In genomic region chr5:180668835-180669596, GRCh38 we compare ENCODE assay signal across 30 cellular contexts. TPM values are rescaled to one million over a fixed set of nuclear protein-coding genes. Genes with fewer than 3 reads are reported as not detected.
DNase-seq lines count a peak whose midpoint lies in the region; ATAC-seq and TF ChIP-seq lines count a peak whose summit lies in the region.
"Had no signal": no experiment of that assay in that cellular context is flagged by ENCODE, and none has a peak within 500 bp of the region (broad histone marks: within the 10 kb centered on the region; RNA-seq: fewer than 3 reads in every experiment).

No MANE protein-coding gene starts in this region.

- peak overlapping the region in 5 of 11 experiments; percentile 1 to 46 (median 34); a peak in 7 of 22 replicates for H3K27ac ChIP-seq in BLaER1 treated with 17β-estradiol and CSF1 and Interleukin-3, amounts not matched to agents 10 nM and 100 nM
- H3K27ac ChIP-seq in HEK293 (ENCODE audit: extremely low read depth, low read depth, low read length): no peak overlapping the region
- H3K27ac ChIP-seq in SJCRH30: peak overlapping the region; percentile 58
- no peak overlapping the region for H3K27ac ChIP-seq in Peyer's patch
- H3K27ac ChIP-seq: left ventricle myocardium inferior, skin epidermis, tibial artery had no signal

- peak overlapping the region in 1 of 2 donors; percentile 45 for H3K27ac Mint-ChIP-seq in activated naive CD4-positive, alpha-beta T cell treated with anti-CD3 and anti-CD28 coated beads, Interleukin-2, amount 50 U/mL, for 72 hours
- H3K27ac Mint-ChIP-seq: activated T-helper 17 cell treated with anti-CD3 and anti-CD28 coated beads, Interleukin-2, amount 50 U/mL, for 72 hours; mesothelial cell of epicardium had no signal

- POLR2A ChIA-PET in HEK293 (lab: Yijun Ruan, JAX): no interaction called here
- POLR2A ChIA-PET in HEK293T (lab: Yijun Ruan, JAX): no interaction called here

- DNase-seq in SJCRH30: peak in 1 of 2 experiments; percentile 65
- DNase-seq in myocyte (ENCODE audit: low read depth): peak; percentile 59
- DNase-seq in activated naive CD4-positive, alpha-beta T cell treated with anti-CD3 and anti-CD28 coated beads, Interleukin-2, amount 50 U/mL, for 72 hours (ENCODE audit: low spot score in 2 of 2): no peak
- DNase-seq in Peyer's patch: no peak
- no peak for DNase-seq in HEK293T (ENCODE audit: extremely low spot score)
- DNase-seq: ACHN; activated CD4-positive, alpha-beta T cell treated with anti-CD3 and anti-CD28 coated beads, Interleukin-2, amount 50 U/mL, for 1 hour; activated naive CD4-positive, alpha-beta T cell treated with anti-CD3 and anti-CD28 coated beads, Interleukin-2, amount 50 U/mL, for 16 hours; aorta; BE2C; Caco-2; DMS79 treated with DMSO at 0.1 percent for 48 hours; effector CD8-positive, alpha-beta T cell; islet precursor cell; KBM-7; left ventricle myocardium inferior; natural killer cell; NCI-H187; NCI-H82; OCI-M1; SW 1271; T1000; tibial artery had no signal

- no peaks in the 10 kb centered on the region for H3K9me3 Mint-ChIP-seq in activated naive CD4-positive, alpha-beta T cell treated with anti-CD3 and anti-CD28 coated beads, Interleukin-2, amount 50 U/mL, for 72 hours
- H3K9me3 Mint-ChIP-seq: activated T-helper 17 cell treated with anti-CD3 and anti-CD28 coated beads, Interleukin-2, amount 50 U/mL, for 72 hours; mesothelial cell of epicardium; natural killer cell; WTC11 had no signal

- TF ChIP-seq CTCF in HEK293 (tag by site-specific recombination; IDR thresholded peaks at IDR 0.05): no peak
- TF ChIP-seq CTCF in Peyer's patch (IDR thresholded peaks at IDR 0.05): no peak

- no peaks in the 10 kb centered on the region for H3K36me3 ChIP-seq in BLaER1 treated with 17β-estradiol and CSF1 and Interleukin-3, amounts not matched to agents 10 nM and 100 nM
- H3K36me3 ChIP-seq in HEK293 (ENCODE audit: control insufficient read depth in 2 of 2, insufficient read depth in 1 of 2, low read length in 2 of 2) (no peaks in the 10 kb centered on the region), SJCRH30 (no peaks in the 10 kb centered on the region), Peyer's patch (no peaks in the 10 kb centered on the region)
- H3K36me3 ChIP-seq: BE2C, left ventricle myocardium inferior, tibial artery had no signal

- H4K20me1 ChIP-seq in BLaER1 treated with 17β-estradiol and CSF1 and Interleukin-3, amounts not matched to agents 10 nM and 100 nM: no peaks in the 10 kb centered on the region

- CTCF ChIA-PET in HEK293 (lab: Yijun Ruan, JAX): interaction anchor here (0.5 to 1.0 kb wide), 6 partner anchors 23 to 378 kb away, joined by 3 to 5 read pairs (median 3); no protein-coding TSS in a partner anchor
- CTCF ChIA-PET in HEK293T (lab: Yijun Ruan, JAX): no interaction called here

- H3K36me3 Mint-ChIP-seq in activated naive CD4-positive, alpha-beta T cell treated with anti-CD3 and anti-CD28 coated beads, Interleukin-2, amount 50 U/mL, for 72 hours: no peaks in the 10 kb centered on the region
- H3K36me3 Mint-ChIP-seq: mesothelial cell of epicardium, natural killer cell, WTC11 had no signal

- H3K9ac ChIP-seq in BLaER1 treated with 17β-estradiol and CSF1 and Interleukin-3, amounts not matched to agents 10 nM and 100 nM: peak overlapping the region in 1 of 11 experiments; percentile 24; a peak in 1 of 22 replicates

- peak overlapping the region; percentile 30 to 78 (median 73); a peak in 21 of 22 replicates for H3K4me2 ChIP-seq in BLaER1 treated with 17β-estradiol and CSF1 and Interleukin-3, amounts not matched to agents 10 nM and 100 nM

- H3K27me3 ChIP-seq in BLaER1 treated with 17β-estradiol and CSF1 and Interleukin-3, amounts not matched to agents 10 nM and 100 nM: peaks cover 10 to 22% (median 15%) of the 10 kb centered on the region in 11 experiments
- no peaks in the 10 kb centered on the region for H3K27me3 ChIP-seq in SJCRH30
- H3K27me3 ChIP-seq in Peyer's patch: peaks cover 0 to 5% of the 10 kb centered on the region in 2 donors

- peaks cover 12 to 25% (median 22%) of the 10 kb centered on the region in 10 experiments for H3K4me1 ChIP-seq in BLaER1 treated with 17β-estradiol and CSF1 and Interleukin-3, amounts not matched to agents 10 nM and 100 nM
- H3K4me1 ChIP-seq in HEK293 (ENCODE audit: control insufficient read depth, insufficient read depth, low read length): no peaks in the 10 kb centered on the region
- H3K4me1 ChIP-seq in SJCRH30: peaks cover 21% of the 10 kb centered on the region
- no peaks in the 10 kb centered on the region for H3K4me1 ChIP-seq in Peyer's patch
- H3K4me1 ChIP-seq: BE2C had no signal

- no peak for TF ChIP-seq POLR2A in Peyer's patch (IDR thresholded peaks at IDR 0.05)

- no peak overlapping the region for H3K4me3 ChIP-seq in BLaER1 treated with 17β-estradiol and CSF1 and Interleukin-3, amounts not matched to agents 10 nM and 100 nM
- H3K4me3 ChIP-seq in HEK293 (ENCODE audit: low read depth, low read length) (no peak overlapping the region), SJCRH30 (no peak overlapping the region), Peyer's patch (no peak overlapping the region)
- H3K4me3 ChIP-seq: left ventricle myocardium inferior, skin epidermis, tibial artery had no signal

- ATAC-seq in activated naive CD4-positive, alpha-beta T cell treated with anti-CD3 and anti-CD28 coated beads, Interleukin-2, amount 50 U/mL, for 72 hours: no peak
- ATAC-seq: activated T-helper 17 cell treated with anti-CD3 and anti-CD28 coated beads, Interleukin-2, amount 50 U/mL, for 72 hours; natural killer cell; WTC11 had no signal

- peaks cover 8 to 19% (median 13%) of the 10 kb centered on the region in 11 experiments; a peak in 18 of 22 replicates for H3K9me3 ChIP-seq in BLaER1 treated with 17β-estradiol and CSF1 and Interleukin-3, amounts not matched to agents 10 nM and 100 nM (replicated peaks in 1 of 11)
- H3K9me3 ChIP-seq in HEK293 (ENCODE audit: control insufficient read depth, insufficient read depth, low read depth, low read length): no peaks in the 10 kb centered on the region
- H3K9me3 ChIP-seq in SJCRH30 (replicated peaks): no peaks in the 10 kb centered on the region
- no peaks in the 10 kb centered on the region for H3K9me3 ChIP-seq in Peyer's patch
- H3K9me3 ChIP-seq: BE2C, Caco-2, tibial artery had no signal

TF ChIP-seq in HEK293, 187 proteins besides CTCF, POLR2A, EP300 and RAD21 (continues in another document):
- no peak for TF ChIP-seq ZNF18 (tag by site-specific recombination; IDR thresholded peaks at IDR 0.05)

TF ChIP-seq in HEK293T, 16 proteins besides CTCF, POLR2A, EP300 and RAD21:
- no peak for TF ChIP-seq FOXM1 (IDR thresholded peaks at IDR 0.05; ENCODE audit: borderline replicate concordance)
TF ChIP-seq in HEK293T: peak in this region for 0.

RNA-seq across cellular contexts. Expression of gene FLT4, which starts 19.6 kb away (rescaled TPM):
- 0.08 TPM in 1 of 2 replicates, not detected in the other for total RNA-seq in SJCRH30 (2014; rRNA removed; shearing (Covaris generic))
- total RNA-seq in myocyte (0.75 and 2.4 TPM in 2 replicates), Peyer's patch (10 to 100 TPM in 1 of 4 donors, 1 to 10 TPM in 3; 3.9 to 17.3 (median 6.1) TPM)
- polyA plus RNA-seq in myocyte (2012): 0.58 TPM
- 1 to 10 TPM in 1 of 2 donors, under 1 TPM in 1; 0.98 to 2.6 TPM for total RNA-seq in activated naive CD4-positive, alpha-beta T cell treated with anti-CD3 and anti-CD28 coated beads, Interleukin-2, amount 50 U/mL, for 72 hours
- total RNA-seq: Caco-2, HT-29 had no signal
